ENCODE assay signal across 18 cellular contexts in genomic region chr10:12949248-12949647, GRCh38. TPM values are rescaled to one million over a fixed set of nuclear protein-coding genes. Genes with fewer than 3 reads are reported as not detected.
A peak's percentile ranks its signal among the peaks of the same experiment; 100 is the strongest.
DNase-seq lines count a peak whose midpoint lies in the region; ATAC-seq, FAIRE-seq and TF ChIP-seq lines count a peak whose summit lies in the region.
"Had no signal": no experiment of that assay in that cellular context is flagged by ENCODE, and none has a peak within 500 bp of the region (broad histone marks: within the 10 kb centered on the region; RNA-seq: fewer than 3 reads in every experiment).

No MANE protein-coding gene starts in this region.

- H2AK5ac ChIP-seq in H1 (ENCODE audit: low read depth, low read length), result no peak overlapping the region

- no peak overlapping the region for H3K4me3 ChIP-seq in GM23338
- no peak overlapping the region for H3K4me3 ChIP-seq in H1 (ENCODE audit: extremely low read depth in 1 of 4, insufficient read depth in 2 of 4, low read depth in 3 of 4, low read length in 4 of 4)

- peak; percentile 36 for FAIRE-seq in H1 (lab: Jason Lieb, UNC)
- FAIRE-seq: endometrium had no signal

- DNase-seq in GM23338 (ENCODE audit: low spot score) (peak; percentile 53), NAMALWA (ENCODE audit: low spot score) (peak; percentile 7), H1 (ENCODE audit: low read depth in 1 of 2, low spot score in 2 of 2) (peak in 1 of 2 experiments; percentile 52), osteocyte (ENCODE audit: extremely low spot score, unreplicated experiment) (peak; percentile 38)
- DNase-seq in activated CD8-positive, alpha-beta memory T cell treated with anti-CD3 and anti-CD28 coated beads, Interleukin-2, amount 50 U/mL, for 48 hours, result no peak
- DNase-seq: activated CD4-positive, CD25-positive, alpha-beta regulatory T cell treated with anti-CD3 and anti-CD28 coated beads, Interleukin-2, amount 50 U/mL, for 72 hours; CD4-positive, CD25-positive, alpha-beta regulatory T cell; KG1; NCI-H1417; NCI-H226; NK-92 treated with Interleukin-12 subunit alpha and Interleukin-12 subunit beta, amount 100 ng/mL, for 24 hours; right cardiac atrium; T-helper 2 cell had no signal

- no peak overlapping the region for H4K5ac ChIP-seq in H1 (ENCODE audit: insufficient read length, low read depth, low read length)

- H3K4ac ChIP-seq in H1 (replicated peaks; ENCODE audit: insufficient read length, low read depth, low read length), result no peak overlapping the region

- H2BK15ac ChIP-seq in H1 (ENCODE audit: low read length), result no peak overlapping the region

- CTCF ChIA-PET in H1 (lab: Charles Lee; ENCODE audit: partially characterized antibody), result interaction anchor here (0.6 to 3.0 kb wide), 12 partner anchors 10 to 164 kb away, joined by 3 to 14 read pairs (median 4); no protein-coding TSS in a partner anchor

- H3K4me3 Mint-ChIP-seq in GM23338 (no peak overlapping the region), osteocyte (ENCODE audit: unreplicated experiment) (no peak overlapping the region)
- H3K4me3 Mint-ChIP-seq: CD4-positive, CD25-positive, alpha-beta regulatory T cell had no signal

- H3K4me1 ChIP-seq in GM23338 (ENCODE audit: insufficient read depth) (no peaks in the 10 kb centered on the region), H1 (replicated peaks in 1 of 4; ENCODE audit: control insufficient read depth in 3 of 4, insufficient read depth in 4 of 4, low read length in 3 of 4) (no peaks in the 10 kb centered on the region)

- H3K4me2 ChIP-seq in GM23338, result no peak overlapping the region
- no peak overlapping the region for H3K4me2 ChIP-seq in H1 (ENCODE audit: insufficient read depth in 1 of 2, low read depth in 2 of 2, low read length in 2 of 2)

- no peaks in the 10 kb centered on the region for H3F3A ChIP-seq in GM23338 (replicated peaks; ENCODE audit: low read depth)

- no peak overlapping the region for H4K91ac ChIP-seq in H1 (replicated peaks; ENCODE audit: insufficient read length, low read length)

- peaks cover 27% of the 10 kb centered on the region for H3K36me3 Mint-ChIP-seq in GM23338 (ENCODE audit: low read depth)
- no peaks in the 10 kb centered on the region for H3K36me3 Mint-ChIP-seq in osteocyte (ENCODE audit: unreplicated experiment)
- H3K36me3 Mint-ChIP-seq: CD4-positive, CD25-positive, alpha-beta regulatory T cell had no signal

- H3K27ac ChIP-seq in GM23338 (ENCODE audit: low read depth) (no peak overlapping the region), H1 (ENCODE audit: low read depth, low read length) (no peak overlapping the region)

- no peak overlapping the region for H2BK20ac ChIP-seq in H1 (ENCODE audit: low read length)

- no peak overlapping the region for H2BK12ac ChIP-seq in H1 (ENCODE audit: low read depth, low read length)

- no peak overlapping the region for H3K23ac ChIP-seq in H1 (ENCODE audit: insufficient read length)

- TF ChIP-seq POLR2A in H1 (IDR thresholded peaks at IDR 0.05; ENCODE audit: control extremely low read depth in 1 of 2, low read depth in 2 of 2, low read length in 2 of 2), result no peak

- ATAC-seq in GM23338 (no peak), GM18519 (IDR thresholded peaks at IDR 0.05; ENCODE audit: low FRiP score, unreplicated experiment) (no peak), GM21529 (IDR thresholded peaks at IDR 0.05; ENCODE audit: unreplicated experiment) (no peak)
- ATAC-seq: right cardiac atrium, Right ventricle myocardium inferior had no signal

- TF ChIP-seq CTCF in GM23338 (conservative IDR thresholded peaks at IDR 0.05; ENCODE audit: low read depth in 2 of 2), result peak; percentile 61
- TF ChIP-seq CTCF in H1 (IDR thresholded peaks at IDR 0.05; ENCODE audit: control extremely low read depth in 1 of 3, insufficient read depth in 1 of 3, low read depth in 1 of 3, low read length in 3 of 3), result peak; percentile 41 to 69 (median 68); a peak in 3 of 4 replicates
- no peak for TF ChIP-seq CTCF in osteocyte (IDR thresholded peaks at IDR 0.05)

- H3K27me3 Mint-ChIP-seq in GM23338 (ENCODE audit: insufficient read depth, low read depth, poor library complexity) (peaks cover 3% of the 10 kb centered on the region), osteocyte (ENCODE audit: unreplicated experiment) (no peaks in the 10 kb centered on the region)

- H4K8ac ChIP-seq in H1 (ENCODE audit: extremely low read depth, insufficient read depth, low read length), result no peak overlapping the region

- no peaks in the 10 kb centered on the region for H3K79me1 ChIP-seq in H1 (ENCODE audit: low read depth, low read length)

- H3K27me3 ChIP-seq in GM23338 (ENCODE audit: insufficient read depth) (no peaks in the 10 kb centered on the region), H1 (replicated peaks in 1 of 4; ENCODE audit: control insufficient read depth in 3 of 4, extremely low read depth in 1 of 4, insufficient read depth in 3 of 4, low read length in 3 of 4) (no peaks in the 10 kb centered on the region)

- H2BK120ac ChIP-seq in H1 (replicated peaks; ENCODE audit: low read depth, low read length), result no peak overlapping the region

- no peak for TF ChIP-seq EP300 in H1 (IDR thresholded peaks at IDR 0.05; ENCODE audit: borderline replicate concordance in 1 of 2, low read depth in 2 of 2, low read length in 2 of 2)

- no peaks in the 10 kb centered on the region for H3K23me2 ChIP-seq in H1 (ENCODE audit: low read depth, low read length)

- H4K20me1 ChIP-seq in GM23338 (replicated peaks; ENCODE audit: insufficient read depth) (no peaks in the 10 kb centered on the region; the same call in 1 of the 2 replicates), H1 (replicated peaks in 1 of 2; ENCODE audit: control insufficient read depth in 1 of 2, insufficient read depth in 2 of 2, low read length in 2 of 2) (no peaks in the 10 kb centered on the region)

- H3K27ac Mint-ChIP-seq in GM23338 (no peak overlapping the region), osteocyte (ENCODE audit: unreplicated experiment) (no peak overlapping the region)
- H3K27ac Mint-ChIP-seq: CD4-positive, CD25-positive, alpha-beta regulatory T cell had no signal

- H3K36me3 ChIP-seq in GM23338 (ENCODE audit: insufficient read depth) (no peaks in the 10 kb centered on the region), H1 (ENCODE audit: control insufficient read depth in 2 of 4, insufficient read depth in 4 of 4, low read length in 3 of 4) (no peaks in the 10 kb centered on the region)

- no peak overlapping the region for H2AFZ ChIP-seq in GM23338
- peak overlapping the region; percentile 16; the same call in 1 of the 2 replicates for H2AFZ ChIP-seq in H1 (ENCODE audit: low read length)

- POLR2A ChIA-PET in H1 (lab: Charles Lee; ENCODE audit: partially characterized antibody), result no interaction called here

- no peak overlapping the region for H2BK5ac ChIP-seq in H1 (ENCODE audit: low read depth, low read length)

- H3K9me3 ChIP-seq in H1 (ENCODE audit: insufficient read depth in 2 of 2, low read depth in 1 of 2, low read length in 1 of 2), result peaks cover 11% of the 10 kb centered on the region in 2 experiments; a peak in 2 of 4 replicates

- H3K14ac ChIP-seq in H1 (ENCODE audit: insufficient read length), result no peak overlapping the region

- H3K79me2 ChIP-seq in GM23338 (replicated peaks; ENCODE audit: insufficient read depth), result no peaks in the 10 kb centered on the region
- H3K79me2 ChIP-seq in H1 (ENCODE audit: control insufficient read depth in 1 of 2, insufficient read depth in 2 of 2, low read length in 2 of 2), result no peaks in the 10 kb centered on the region

- WGBS in H1 (ENCODE audit: extremely low coverage in 1 of 2, insufficient coverage in 1 of 2, insufficient read length in 1 of 2, insufficient replicate concordance in 2 of 2, low coverage in 1 of 2, low lambda C conversion rate in 2 of 2, missing lambda C conversion rate in 1 of 2), 2 experiments, result 86% methylated on average over 4 of the region's 4 CpGs; no CpG with 5 or more reads in 1 of the 2 experiments

- H3K9ac ChIP-seq in H1 (replicated peaks in 1 of 4; ENCODE audit: extremely low read depth in 1 of 4, low read depth in 3 of 4, low read length in 3 of 4), result no peak overlapping the region

- no peak overlapping the region for H3K18ac ChIP-seq in H1 (ENCODE audit: extremely low read depth, low read length)

- H3K9me2 ChIP-seq in GM23338 (ENCODE audit: insufficient read depth), result 0 out of 2 replicates have a peak, but pooled peaks cover 4% of the 10 kb centered on the region

- peak; percentile 39 to 47 for TF ChIP-seq RAD21 in H1 (IDR thresholded peaks at IDR 0.05 in 1 of 2, conservative IDR thresholded peaks at IDR 0.05 in 1 of 2; ENCODE audit: low read depth in 2 of 2, low read length in 2 of 2)

- no peak overlapping the region for H3K56ac ChIP-seq in H1 (replicated peaks; ENCODE audit: insufficient read length, low read depth, low read length)

- H3K9me3 Mint-ChIP-seq in GM23338 (peaks cover 28% of the 10 kb centered on the region), osteocyte (ENCODE audit: unreplicated experiment) (peaks cover 23% of the 10 kb centered on the region)

- H3K4me1 Mint-ChIP-seq in GM23338 (no peaks in the 10 kb centered on the region), osteocyte (ENCODE audit: unreplicated experiment) (peaks cover 3% of the 10 kb centered on the region)
- H3K4me1 Mint-ChIP-seq: CD4-positive, CD25-positive, alpha-beta regulatory T cell had no signal

TF ChIP-seq in GM23338, 12 proteins besides CTCF, POLR2A, EP300 and RAD21 (continues in another document):
- no peak for TF ChIP-seq ZNF114 (CRISPR knock-in tag; IDR thresholded peaks at IDR 0.05)

TF ChIP-seq in H1, 55 proteins besides CTCF, POLR2A, EP300 and RAD21:
- TF ChIP-seq YY1 (IDR thresholded peaks at IDR 0.05; ENCODE audit: low read depth, low read length) (peak; percentile 85), SP1 (IDR thresholded peaks at IDR 0.05; ENCODE audit: low read depth, low read length) (no peak), TEAD4 (IDR thresholded peaks at IDR 0.05; ENCODE audit: low read depth, low read length) (peak; percentile 74)
TF ChIP-seq in H1: peak in this region for 2.

RNA-seq across cellular contexts. Expression of gene CCDC3, which starts 52.3 kb away (rescaled TPM):
- 4.5 and 5.2 TPM in 2 replicates for total RNA-seq in GM23338 (2014; rRNA removed; shearing (Covaris generic))
- polyA plus RNA-seq in GM23338 (2016; fragmentation: Nextera tagmentation; extraction: Ambion mirVana) (1.4 and 1.9 TPM in 2 replicates), H1 (2011; rRNA removed) (3.2 and 3.4 TPM in 2 replicates)
- 3.7 and 3.8 TPM in 2 replicates for total RNA-seq in H1 (2021; fragmentation: NEBNext Ultra II Directional; extraction: Animal tissue kit (Norgen Biotek cat#: 25700))
- 3.0 TPM for polyA plus RNA-seq in H1 (2011; cell fraction: cytosol; rRNA removed)
- polyA plus RNA-seq in H1 (2011; cell fraction: nucleus; rRNA removed), result 2.2 TPM
- polyA plus RNA-seq in H1 (2012, experiment 1 of 2), result 2.0 to 2.3 TPM (median 2.1 TPM) in 4 replicates
- 3.0 TPM for polyA plus RNA-seq in H1 (2012, experiment 2 of 2)
- 1.5 TPM for polyA plus RNA-seq in H1 (2013, experiment 1 of 2)
- 1.7 TPM for polyA plus RNA-seq in H1 (2013, experiment 2 of 2)
- 1.9 and 2.0 TPM in 2 replicates for polyA minus RNA-seq in H1 (2011; rRNA and poly(A)+ RNA removed)
- 1.7 TPM for polyA minus RNA-seq in H1 (2011; cell fraction: cytosol; rRNA and poly(A)+ RNA removed)
- 1.9 TPM for polyA minus RNA-seq in H1 (2011; cell fraction: nucleus; rRNA and poly(A)+ RNA removed)
- total RNA-seq in osteocyte, result 14.1 and 15.0 TPM in 2 replicates
- total RNA-seq: G401 had no signal
- polyA plus RNA-seq: CD4-positive, CD25-positive, alpha-beta regulatory T cell had no signal
